ENCODE assay signal across 33 cellular contexts in the genomic region with DNA sequence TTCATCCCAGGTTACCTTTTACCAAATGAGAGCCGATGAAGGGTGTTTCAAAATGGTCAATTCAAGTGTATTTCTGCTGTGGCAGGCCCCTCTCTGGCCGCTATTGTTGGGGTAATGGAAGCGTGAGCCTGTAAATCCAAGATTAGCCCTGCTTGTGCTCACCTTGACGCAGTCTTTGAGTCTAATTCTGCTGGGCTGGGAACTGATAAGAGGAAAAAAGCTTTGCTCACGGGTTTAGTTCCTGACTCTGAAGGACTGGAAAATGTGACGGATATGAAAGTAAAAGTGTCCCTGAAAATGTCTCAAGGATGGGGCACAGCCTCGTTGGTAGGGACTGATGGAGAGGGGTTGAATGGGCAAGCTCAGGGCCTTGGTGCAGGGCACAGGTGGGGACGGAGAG.
"Had no signal": no experiment of that assay in that cellular context is flagged by ENCODE, and none has a peak within 500 bp of the region (broad histone marks: within the 10 kb centered on the region; RNA-seq: fewer than 3 reads in every experiment).

No MANE protein-coding gene starts in this region.

- H3K4me1 ChIP-seq: colonic mucosa, esophagus squamous epithelium, sigmoid colon, stomach, thyroid gland, upper lobe of right lung had no signal

- DNase-seq: activated CD4-positive, alpha-beta memory T cell treated with anti-CD3 and anti-CD28 coated beads, Interleukin-2, amount 10 ng/mL, durations not matched to agents 7 days and 5 days; activated CD4-positive, alpha-beta T cell treated with anti-CD3 and anti-CD28 coated beads, Interleukin-2, amount 10 ng/mL, durations not matched to agents 7 days and 5 days; activated CD8-positive, alpha-beta memory T cell treated with anti-CD3 and anti-CD28 coated beads, Interleukin-2, amount 50 U/mL, for 48 hours; activated gamma-delta T cell; activated naive CD4-positive, alpha-beta T cell treated with anti-CD3 and anti-CD28 coated beads, Interleukin-2, amount 50 U/mL, for 16 hours; activated naive CD8-positive, alpha-beta T cell treated with anti-CD3 and anti-CD28 coated beads, Interleukin-2, amount 50 U/mL, for 24 hours; activated T-cell treated with anti-CD3 and anti-CD28 coated beads, Interleukin-2, amount 50 U/mL, for 24 hours; amygdala; colonic mucosa; effector CD8-positive, alpha-beta T cell; esophagus squamous epithelium; glutamatergic neuron; islet precursor cell; left ventricle myocardium inferior; ovary; psoas muscle; sigmoid colon; stimulated activated CD4-positive, alpha-beta T cell treated with anti-CD3 and anti-CD28 coated beads, Interleukin-1b, Interleukin-23, amount 100 ng/mL, for 48 hours; stimulated activated CD4-positive, alpha-beta T cell treated with anti-CD3 and anti-CD28 coated beads, Interleukin-4, amount 100 ng/mL, for 4 hours; stimulated activated CD8-positive, alpha-beta memory T cell treated with anti-CD3 and anti-CD28 coated beads, Interleukin-4, amount 100 ng/mL, for 48 hours; stomach; T-helper 1 cell; thyroid gland; upper lobe of right lung had no signal

- H3K4me3 Mint-ChIP-seq: activated CD4-positive, alpha-beta memory T cell treated with anti-CD3 and anti-CD28 coated beads, Interleukin-2, amount 10 ng/mL, durations not matched to agents 7 days and 5 days; activated CD4-positive, alpha-beta T cell treated with anti-CD3 and anti-CD28 coated beads, Interleukin-2, amount 10 ng/mL, durations not matched to agents 7 days and 5 days; activated naive CD8-positive, alpha-beta T cell treated with anti-CD3 and anti-CD28 coated beads, Interleukin-2, amount 50 U/mL, for 24 hours; activated T-cell treated with anti-CD3 and anti-CD28 coated beads, Interleukin-2, amount 50 U/mL, for 24 hours; nephron; stimulated activated memory B cell treated with anti-CD40 and anti-IgM and Interleukin-4, amounts not matched to agents 10 μg/mL and 1 μg/mL and 100 μg/mL, for 72 hours; T-helper 2 cell treated with Interferon-gamma antibody and Interleukin-4, amounts not matched to agents 5 μg/mL and 100 μg/mL, for 36 hours had no signal

- H3K9me3 Mint-ChIP-seq: activated CD4-positive, alpha-beta memory T cell treated with anti-CD3 and anti-CD28 coated beads, Interleukin-2, amount 10 ng/mL, durations not matched to agents 7 days and 5 days; activated CD4-positive, alpha-beta T cell treated with anti-CD3 and anti-CD28 coated beads, Interleukin-2, amount 10 ng/mL, durations not matched to agents 7 days and 5 days; activated naive CD8-positive, alpha-beta T cell treated with anti-CD3 and anti-CD28 coated beads, Interleukin-2, amount 50 U/mL, for 24 hours; activated T-cell treated with anti-CD3 and anti-CD28 coated beads, Interleukin-2, amount 50 U/mL, for 24 hours; nephron; stimulated activated memory B cell treated with anti-CD40 and anti-IgM and Interleukin-4, amounts not matched to agents 10 μg/mL and 1 μg/mL and 100 μg/mL, for 72 hours; T-helper 2 cell treated with Interferon-gamma antibody and Interleukin-4, amounts not matched to agents 5 μg/mL and 100 μg/mL, for 36 hours had no signal

- H3K4me2 ChIP-seq: smooth muscle cell had no signal

- H3K4me3 ChIP-seq: colonic mucosa, esophagus squamous epithelium, left ventricle myocardium inferior, lung, ovary, psoas muscle, sigmoid colon, smooth muscle cell, stomach, thyroid gland, upper lobe of right lung had no signal

- ATAC-seq: activated CD4-positive, CD25-positive, alpha-beta regulatory T cell treated with anti-CD3 and anti-CD28 coated beads, Interleukin-2, amount 50 U/mL, for 24 hours; activated naive CD8-positive, alpha-beta T cell treated with anti-CD3 and anti-CD28 coated beads, Interleukin-2, amount 50 U/mL, for 24 hours; psoas muscle; stimulated activated memory B cell treated with anti-CD40 and anti-IgM and Interleukin-4, amounts not matched to agents 10 μg/mL and 1 μg/mL and 100 μg/mL, for 72 hours; upper lobe of right lung had no signal

- H3K36me3 Mint-ChIP-seq: stimulated activated memory B cell treated with anti-CD40 and anti-IgM and Interleukin-4, amounts not matched to agents 10 μg/mL and 1 μg/mL and 100 μg/mL, for 72 hours had no signal

- H3K27ac Mint-ChIP-seq: activated CD4-positive, alpha-beta memory T cell treated with anti-CD3 and anti-CD28 coated beads, Interleukin-2, amount 10 ng/mL, durations not matched to agents 7 days and 5 days; activated CD4-positive, alpha-beta T cell treated with anti-CD3 and anti-CD28 coated beads, Interleukin-2, amount 10 ng/mL, durations not matched to agents 7 days and 5 days; activated naive CD8-positive, alpha-beta T cell treated with anti-CD3 and anti-CD28 coated beads, Interleukin-2, amount 50 U/mL, for 24 hours; activated T-cell treated with anti-CD3 and anti-CD28 coated beads, Interleukin-2, amount 50 U/mL, for 24 hours; nephron; stimulated activated memory B cell treated with anti-CD40 and anti-IgM and Interleukin-4, amounts not matched to agents 10 μg/mL and 1 μg/mL and 100 μg/mL, for 72 hours; T-helper 2 cell treated with Interferon-gamma antibody and Interleukin-4, amounts not matched to agents 5 μg/mL and 100 μg/mL, for 36 hours had no signal

- H3K9me3 ChIP-seq: colonic mucosa, esophagus squamous epithelium, left ventricle myocardium inferior, neutrophil, ovary, psoas muscle, sigmoid colon, stomach, thyroid gland, upper lobe of right lung had no signal

- H3K27ac ChIP-seq: colonic mucosa, epithelial cell of prostate, esophagus squamous epithelium, left ventricle myocardium inferior, neutrophil, ovary, psoas muscle, sigmoid colon, stomach, thyroid gland, upper lobe of right lung, VCaP had no signal

- H3K4me1 Mint-ChIP-seq: activated CD4-positive, alpha-beta memory T cell treated with anti-CD3 and anti-CD28 coated beads, Interleukin-2, amount 10 ng/mL, durations not matched to agents 7 days and 5 days; activated CD4-positive, alpha-beta T cell treated with anti-CD3 and anti-CD28 coated beads, Interleukin-2, amount 10 ng/mL, durations not matched to agents 7 days and 5 days; activated naive CD8-positive, alpha-beta T cell treated with anti-CD3 and anti-CD28 coated beads, Interleukin-2, amount 50 U/mL, for 24 hours; stimulated activated memory B cell treated with anti-CD40 and anti-IgM and Interleukin-4, amounts not matched to agents 10 μg/mL and 1 μg/mL and 100 μg/mL, for 72 hours had no signal

- H3K27me3 ChIP-seq: colonic mucosa, ovary, sigmoid colon, stomach, thyroid gland, upper lobe of right lung had no signal

- H3K36me3 ChIP-seq: colonic mucosa, esophagus squamous epithelium, left ventricle myocardium inferior, neutrophil, ovary, sigmoid colon, stomach, thyroid gland, upper lobe of right lung had no signal
